1 cellular context compared by ENCODE assay signal in genomic region chr5:74075496-74075895, GRCh38.
TF ChIP-seq lines count a peak whose summit lies in the region.

No MANE protein-coding gene starts in this region.

TF ChIP-seq in H1, 55 proteins besides CTCF, POLR2A, EP300 and RAD21:
- TF ChIP-seq ATF2 (IDR thresholded peaks at IDR 0.05; ENCODE audit: low read length) (no peak), RXRA (IDR thresholded peaks at IDR 0.05; ENCODE audit: insufficient read depth, low read depth, low read length) (no peak), E2F6 (IDR thresholded peaks at IDR 0.05) (no peak), CEBPB (IDR thresholded peaks at IDR 0.05; ENCODE audit: low read depth, low read length) (no peak), MAFK (IDR thresholded peaks at IDR 0.05; ENCODE audit: low read depth, low read length) (no peak), RNF2 (IDR thresholded peaks at IDR 0.05; ENCODE audit: borderline replicate concordance, low read depth, low read length, missing control alignments, poor library complexity, severe bottlenecking) (no peak), CHD1 (IDR thresholded peaks at IDR 0.05; ENCODE audit: low read depth, low read length) (no peak), SIRT6 (IDR thresholded peaks at IDR 0.05; ENCODE audit: low read length) (no peak), EZH2 (IDR thresholded peaks at IDR 0.05; ENCODE audit: low read depth, low read length, severe bottlenecking) (no peak), CBX5 (IDR thresholded peaks at IDR 0.05; ENCODE audit: low read depth, low read length) (no peak), JUN (IDR thresholded peaks at IDR 0.05; ENCODE audit: low read depth, low read length) (no peak), TBP (IDR thresholded peaks at IDR 0.05; ENCODE audit: low read depth, low read length) (no peak), CHD7 (IDR thresholded peaks at IDR 0.05; ENCODE audit: insufficient replicate concordance, low read length) (no peak), ASH2L (IDR thresholded peaks at IDR 0.05; ENCODE audit: low read length) (no peak), CTBP2 (IDR thresholded peaks at IDR 0.05; ENCODE audit: borderline replicate concordance, insufficient read depth, insufficient read length, low read length) (no peak), HDAC2 (IDR thresholded peaks at IDR 0.05; ENCODE audit: borderline replicate concordance in 1 of 2, low read depth in 2 of 2, low read length in 2 of 2) (no peak)
